8 cellular contexts compared by ENCODE assay signal in the genomic region with DNA sequence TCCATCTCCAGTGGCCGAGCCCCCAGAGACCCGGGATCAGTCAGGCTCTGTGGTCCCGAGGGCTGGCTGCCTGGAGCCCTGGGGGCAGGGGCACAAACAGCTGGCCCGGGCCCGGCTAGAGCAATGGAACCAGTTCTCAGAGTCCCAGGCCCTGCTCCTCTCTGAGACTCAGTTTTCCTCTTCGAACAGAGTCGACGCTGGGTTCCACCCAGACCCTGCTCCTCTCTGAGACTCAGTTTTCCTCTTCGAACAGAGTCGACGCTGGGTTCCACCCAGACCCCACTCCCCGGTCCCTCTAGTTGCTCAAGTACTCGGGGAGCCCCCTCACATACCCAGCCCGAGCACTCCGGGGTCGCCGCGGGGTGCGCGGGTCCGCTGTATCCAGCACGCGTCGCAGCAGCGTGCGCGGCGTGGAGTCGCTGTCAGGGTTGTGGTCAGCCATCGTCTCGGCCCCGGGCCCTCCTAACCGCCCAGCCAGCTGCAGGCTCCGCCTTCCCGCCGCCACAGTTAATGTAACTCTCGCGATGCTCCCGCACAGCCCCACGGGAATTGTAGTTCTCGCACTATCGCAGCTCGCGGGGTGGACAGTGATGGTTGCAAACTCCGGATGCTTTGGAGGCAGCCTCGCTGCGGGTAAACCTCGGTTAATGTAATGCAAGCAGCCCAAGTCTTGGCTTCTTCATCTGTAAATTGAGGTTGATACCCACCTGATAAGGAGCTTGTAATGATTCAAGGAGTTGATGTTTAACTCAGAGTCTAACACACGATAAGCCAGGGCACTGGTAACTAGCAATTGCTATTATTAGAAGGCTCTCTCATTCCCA. TPM values are rescaled to one million over a fixed set of nuclear protein-coding genes. Genes with fewer than 3 reads are reported as not detected.
DNase-seq lines count a peak whose midpoint lies in the region; ATAC-seq and TF ChIP-seq lines count a peak whose summit lies in the region.

No MANE protein-coding gene starts in this region.

- peaks cover 17% of the 10 kb centered on the region for H3K79me2 ChIP-seq in PC-3 (ENCODE audit: low read length)

- H3K27ac ChIP-seq in PC-3 (ENCODE audit: low read length) (peak overlapping the region; percentile 24), esophagus squamous epithelium (peak overlapping the region; percentile 78 to 86 (median 83))

- in situ Hi-C loops in KBM-7 (cut with MboI; ENCODE audit: low pct_unique_long_range_greater_than_20kb, low sequenced_read_pairs) = no loop called here

- TF ChIP-seq CTCF in PC-3 (conservative IDR thresholded peaks at IDR 0.05; ENCODE audit: low read depth, low read length) = no peak
- no peak for TF ChIP-seq CTCF in esophagus squamous epithelium (IDR thresholded peaks at IDR 0.05)

- no peaks in the 10 kb centered on the region for H3F3A ChIP-seq in PC-3 (ENCODE audit: low read length, unreplicated experiment)

- H3K27me3 Mint-ChIP-seq in naive B cell = no peaks in the 10 kb centered on the region

- peak overlapping the region; percentile 78 for H3K4me3 ChIP-seq in PC-3 (ENCODE audit: low read length)
- peak overlapping the region; percentile 56 to 88 (median 73) for H3K4me3 ChIP-seq in esophagus squamous epithelium

- H3K27me3 ChIP-seq in PC-3 (ENCODE audit: low read length) = no peaks in the 10 kb centered on the region
- no peaks in the 10 kb centered on the region for H3K27me3 ChIP-seq in esophagus squamous epithelium

- H3K4me1 ChIP-seq in PC-3 (ENCODE audit: insufficient read depth, low read length) (peaks cover 11% of the 10 kb centered on the region), esophagus squamous epithelium (peaks cover 11 to 42% (median 12%) of the 10 kb centered on the region in 3 donors)

- 0 to 3% methylated on average over 6 to 11 of the region's 49 CpGs for WGBS in esophagus squamous epithelium, 2 donors

- TF ChIP-seq POLR2A in esophagus squamous epithelium (IDR thresholded peaks at IDR 0.05) = peak in 2 of 4 donors; percentile 40 to 73

- H3K36me3 Mint-ChIP-seq in naive B cell = peaks cover 0 to 8% of the 10 kb centered on the region in 2 donors
- peaks cover 11% of the 10 kb centered on the region for H3K36me3 Mint-ChIP-seq in stimulated activated effector memory CD8-positive, alpha-beta T cell treated with anti-CD3 and anti-CD28 coated beads, Interleukin-12 subunit alpha, Interleukin-12 subunit beta, amount 100 ng/mL, for 72 hours

- H3K9me3 ChIP-seq in PC-3 (ENCODE audit: low read length) (no peaks in the 10 kb centered on the region), esophagus squamous epithelium (no peaks in the 10 kb centered on the region)

- TSS peak; percentile 63 for BruUV-seq in PC-3 (replicated peaks; lab: Mats Ljungman, UMichigan)

- H3K27ac Mint-ChIP-seq in naive B cell = peak overlapping the region in 4 of 6 donors; percentile 75 to 89 (median 82)
- peak overlapping the region; percentile 95 for H3K27ac Mint-ChIP-seq in stimulated activated effector memory CD8-positive, alpha-beta T cell treated with anti-CD3 and anti-CD28 coated beads, Interleukin-12 subunit alpha, Interleukin-12 subunit beta, amount 100 ng/mL, for 72 hours

- peak overlapping the region; percentile 99 for H2AFZ ChIP-seq in PC-3 (ENCODE audit: low read length)

- H3K9me2 ChIP-seq in PC-3 (replicated peaks; ENCODE audit: low read length) = no peaks in the 10 kb centered on the region

- peak overlapping the region; percentile 93 to 98 (median 95) for H3K4me3 Mint-ChIP-seq in naive B cell
- peak overlapping the region; percentile 89 for H3K4me3 Mint-ChIP-seq in stimulated activated effector memory CD8-positive, alpha-beta T cell treated with anti-CD3 and anti-CD28 coated beads, Interleukin-12 subunit alpha, Interleukin-12 subunit beta, amount 100 ng/mL, for 72 hours

- H3K4me1 Mint-ChIP-seq in naive B cell = peaks cover 13 to 24% (median 17%) of the 10 kb centered on the region in 3 donors
- H3K4me1 Mint-ChIP-seq in stimulated activated effector memory CD8-positive, alpha-beta T cell treated with anti-CD3 and anti-CD28 coated beads, Interleukin-12 subunit alpha, Interleukin-12 subunit beta, amount 100 ng/mL, for 72 hours = peaks cover 21% of the 10 kb centered on the region

- POLR2A ChIA-PET in PC-3 (lab: Charles Lee; ENCODE audit: unreplicated experiment) = no interaction called here

- no peaks in the 10 kb centered on the region for H4K20me1 ChIP-seq in PC-3 (ENCODE audit: low read length)

- CTCF ChIA-PET in PC-3 (lab: Charles Lee) = interaction anchor here (0.5 to 1.5 kb wide), 4 partner anchors 17 to 101 kb away, joined by 3 to 9 read pairs (median 4); no protein-coding TSS in a partner anchor

- H3K9me3 Mint-ChIP-seq in naive B cell = no peaks in the 10 kb centered on the region
- no peaks in the 10 kb centered on the region for H3K9me3 Mint-ChIP-seq in stimulated activated effector memory CD8-positive, alpha-beta T cell treated with anti-CD3 and anti-CD28 coated beads, Interleukin-12 subunit alpha, Interleukin-12 subunit beta, amount 100 ng/mL, for 72 hours

- H3K4me2 ChIP-seq in PC-3 (ENCODE audit: low read length) = peak overlapping the region; percentile 98

- peak; percentile 57 for DNase-seq in DMS79 (lab: John Stamatoyannopoulos, UW)
- peak; percentile 92 for DNase-seq in KBM-7
- DNase-seq in PC-3 = peak; percentile 85
- DNase-seq in activated T-cell treated with anti-CD3 and anti-CD28 coated beads, Interleukin-2, amount 50 U/mL, for 48 hours = peak; percentile 97
- DNase-seq in esophagus squamous epithelium (lab: John Stamatoyannopoulos, UW) = peak; percentile 38
- DNase-seq in naive B cell = peak; percentile 87
- DNase-seq in stimulated activated effector memory CD8-positive, alpha-beta T cell treated with anti-CD3 and anti-CD28 coated beads, Interleukin-12 subunit alpha, Interleukin-12 subunit beta, amount 100 ng/mL, for 72 hours (ENCODE audit: low spot score in 2 of 2) = peak; percentile 90 to 97

- intact Hi-C loops in PC-3 (cut with micrococcal nuclease) (no loop called here), esophagus squamous epithelium (cut with DNase I) (no loop called here)

- H3K36me3 ChIP-seq in PC-3 (ENCODE audit: low read depth, low read length) (no peaks in the 10 kb centered on the region), esophagus squamous epithelium (peaks cover 26 to 37% (median 33%) of the 10 kb centered on the region in 3 donors)

- H3K9ac ChIP-seq in PC-3 (ENCODE audit: low read length) = peak overlapping the region; percentile 90

- ATAC-seq in GM21723 (IDR thresholded peaks at IDR 0.05; ENCODE audit: unreplicated experiment) (peak; percentile 96), PC-3 (peak; percentile 98), naive B cell (ENCODE audit: low read depth in 2 of 2) (peak; percentile 100)
- ATAC-seq in stimulated activated effector memory CD8-positive, alpha-beta T cell treated with anti-CD3 and anti-CD28 coated beads, Interleukin-12 subunit alpha, Interleukin-12 subunit beta, amount 100 ng/mL, for 72 hours = peak; percentile 99

RNA-seq across cellular contexts. Expression of a gene that starts 8.5 kb away (rescaled TPM):
- 39.1 and 39.8 TPM in 2 replicates for total RNA-seq in PC-3 (2014; rRNA removed)
- total RNA-seq in esophagus squamous epithelium = 10 to 100 TPM; 35.8 to 48.8 (median 42.1) TPM
- 100 to 1,000 TPM in 5 of 6 donors, 10 to 100 TPM in 1; 83.6 to 113 (median 105) TPM for polyA plus RNA-seq in naive B cell (ENCODE audit: low read depth in 6 of 6)

RNA-seq across cellular contexts. Expression of a gene that starts 13.1 kb away (rescaled TPM):
- total RNA-seq in PC-3 (2014; rRNA removed) = 98.5 and 167 TPM in 2 replicates
- total RNA-seq in esophagus squamous epithelium = 10 to 100 TPM; 41.4 to 85.1 (median 63.7) TPM
- polyA plus RNA-seq in naive B cell (ENCODE audit: low read depth in 6 of 6) = 100 to 1,000 TPM; 126 to 148 (median 131) TPM

RNA-seq across cellular contexts. Expression of a gene that starts 13.9 kb away (rescaled TPM):
- total RNA-seq in PC-3 (2014; rRNA removed) (31.8 and 35.1 TPM in 2 replicates), esophagus squamous epithelium (10 to 100 TPM; 12.3 to 42.7 (median 19.6) TPM)
- polyA plus RNA-seq in naive B cell (ENCODE audit: low read depth in 6 of 6) = 10 to 100 TPM in 3 of 6 donors, 1 to 10 TPM in 3; 7.6 to 15.1 (median 9.2) TPM

RNA-seq across cellular contexts. Expression of a gene that starts 26.9 kb away (rescaled TPM):
- total RNA-seq in PC-3 (2014; rRNA removed) (0.44 and 0.86 TPM in 2 replicates), esophagus squamous epithelium (under 1 TPM; 0.15 to 0.97 (median 0.72) TPM)
- not detected for polyA plus RNA-seq in naive B cell (ENCODE audit: low read depth in 6 of 6)

RNA-seq across cellular contexts. Expression of a gene that starts 27.3 kb away (rescaled TPM):
- total RNA-seq in PC-3 (2014; rRNA removed) = 5.5 and 7.7 TPM in 2 replicates
- 10 to 100 TPM in 2 of 4 donors, 1 to 10 TPM in 2; 6.4 to 12.9 (median 10.8) TPM for total RNA-seq in esophagus squamous epithelium
- 10 to 100 TPM in 5 of 6 donors, 1 to 10 TPM in 1; 5.2 to 23.0 (median 11.7) TPM for polyA plus RNA-seq in naive B cell (ENCODE audit: low read depth in 6 of 6)

Comparison
In these comparisons a context has a peak if more than half of its experiments do, and no peak if none do; other contexts are left out.
1. Peak in every context shown above with its lines: DNase-seq, ATAC-seq, H3K4me3 ChIP-seq and H3K27ac ChIP-seq.
2. DNase-seq: peak in every context shown above with its lines; median percentile 97 in activated T-cell treated with anti-CD3 and anti-CD28 coated beads, Interleukin-2, amount 50 U/mL, for 48 hours; 94 in stimulated activated effector memory CD8-positive, alpha-beta T cell treated with anti-CD3 and anti-CD28 coated beads, Interleukin-12 subunit alpha, Interleukin-12 subunit beta, amount 100 ng/mL, for 72 hours; 92 in KBM-7; 87 in naive B cell; 85 in PC-3; 57 in DMS79; 38 in esophagus squamous epithelium.